In the genomic region with DNA sequence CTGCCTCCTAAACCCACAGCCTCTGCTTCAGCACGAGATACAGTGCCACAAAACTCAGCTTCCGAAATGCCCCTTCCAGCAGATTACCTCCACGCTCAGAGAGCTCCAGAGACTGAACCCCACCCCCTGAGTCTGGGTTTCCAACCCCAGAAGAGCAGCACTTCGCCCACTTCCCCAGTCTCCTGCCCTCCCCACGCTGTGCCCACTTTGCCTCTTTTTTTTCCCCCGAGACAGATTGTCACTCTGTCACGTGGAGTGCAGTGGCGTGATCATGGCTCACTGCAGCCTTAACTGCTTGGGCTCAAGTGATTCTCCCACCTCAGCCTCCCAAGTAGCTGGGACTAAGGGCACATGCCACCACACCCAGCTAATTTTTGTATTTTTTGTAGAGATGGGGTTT, we compare ENCODE assay signal across 1 cellular context.
TF ChIP-seq lines count a peak whose summit lies in the region.

No MANE protein-coding gene starts in this region.

TF ChIP-seq in K562, 482 proteins besides CTCF, POLR2A, EP300 and RAD21:
- TF ChIP-seq TCF7L2 (IDR thresholded peaks at IDR 0.05; ENCODE audit: low read depth, low read length) (no peak), ZNF609 (CRISPR knock-in tag; IDR thresholded peaks at IDR 0.05; ENCODE audit: borderline replicate concordance) (no peak), NBN (IDR thresholded peaks at IDR 0.05; ENCODE audit: low read depth) (no peak), IRF9 (tag; IDR thresholded peaks at IDR 0.05) (no peak), MAX (CRISPR knock-in tag; IDR thresholded peaks at IDR 0.05) (0 out of 2 replicates have a peak, but pooled peaks have one; percentile 13), GTF2E2 (tag; IDR thresholded peaks at IDR 0.05) (no peak), ZNF76 (CRISPR knock-in tag; IDR thresholded peaks at IDR 0.05; ENCODE audit: borderline replicate concordance) (no peak), PHF21A (IDR thresholded peaks at IDR 0.05; ENCODE audit: borderline replicate concordance, low read depth) (no peak)
TF ChIP-seq in K562: peak in this region for 1.
